In genomic region chr17:49913226-49914095, GRCh38 we compare ENCODE assay signal across 1 cellular context.
TF ChIP-seq lines count a peak whose summit lies in the region.

No MANE protein-coding gene starts in this region.

TF ChIP-seq in IMR-90, 13 proteins besides CTCF, POLR2A, EP300 and RAD21:
- TF ChIP-seq MXI1 (IDR thresholded peaks at IDR 0.05; ENCODE audit: borderline replicate concordance, low read depth, low read length) (no peak), SMC3 (IDR thresholded peaks at IDR 0.05; ENCODE audit: low read depth, low read length) (no peak), RFX5 (IDR thresholded peaks at IDR 0.05; ENCODE audit: low read depth, low read length) (no peak), CHD1 (IDR thresholded peaks at IDR 0.05; ENCODE audit: low read depth, low read length) (no peak), ELK1 (IDR thresholded peaks at IDR 0.05; ENCODE audit: borderline replicate concordance, low read depth, low read length) (no peak), USF2 (IDR thresholded peaks at IDR 0.05; ENCODE audit: low read depth, low read length) (0 out of 2 replicates have a peak, but pooled peaks have one; percentile 5), MAFK (IDR thresholded peaks at IDR 0.05; ENCODE audit: low read depth, low read length) (no peak), BHLHE40 (IDR thresholded peaks at IDR 0.05; ENCODE audit: low read depth, low read length) (no peak), FOS (IDR thresholded peaks at IDR 0.05; ENCODE audit: low read depth, low read length) (no peak), NFE2L2 (IDR thresholded peaks at IDR 0.05; ENCODE audit: low read depth, low read length) (peak; percentile 47; the same call in 1 of the 2 replicates), RCOR1 (IDR thresholded peaks at IDR 0.05; ENCODE audit: insufficient replicate concordance, low read length) (no peak), CEBPB (IDR thresholded peaks at IDR 0.05; ENCODE audit: low read depth, low read length) (no peak), MAZ (IDR thresholded peaks at IDR 0.05; ENCODE audit: borderline replicate concordance, low read depth, low read length) (no peak)
